16 cellular contexts compared by ENCODE assay signal in the genomic region with DNA sequence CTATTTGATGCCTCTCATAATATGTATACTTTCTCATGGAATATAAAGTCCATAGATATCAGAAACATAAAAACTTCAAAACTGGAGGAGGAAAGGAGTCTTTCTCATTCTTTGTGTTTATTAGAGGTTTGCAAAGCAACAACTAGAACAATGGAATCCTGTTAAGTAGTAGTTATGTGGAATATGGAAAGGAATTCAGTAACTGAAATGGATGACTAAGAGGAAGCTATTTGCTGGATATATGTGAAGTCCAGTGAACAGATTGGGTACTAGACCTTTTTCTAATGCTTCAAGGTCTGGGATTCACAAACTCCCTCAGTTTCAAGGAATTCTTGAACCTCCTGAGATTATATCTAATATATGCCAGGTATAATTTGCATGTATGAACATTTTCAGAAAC.
DNase-seq lines count a peak whose midpoint lies in the region; ATAC-seq, FAIRE-seq and TF ChIP-seq lines count a peak whose summit lies in the region.
"Had no signal": no experiment of that assay in that cellular context is flagged by ENCODE, and none has a peak within 500 bp of the region (broad histone marks: within the 10 kb centered on the region; RNA-seq: fewer than 3 reads in every experiment).

No MANE protein-coding gene starts in this region.

- H3K27ac ChIP-seq in RWPE1 = no peak overlapping the region
- H3K27ac ChIP-seq in foreskin keratinocyte = no peak overlapping the region

- H3K27me3 ChIP-seq in foreskin keratinocyte = no peaks in the 10 kb centered on the region

- CTCF ChIA-PET in RWPE1 (lab: Yijun Ruan, JAX) = interaction anchor here (0.6 kb wide), 1 partner anchor 1707 kb away, joined by 4 read pairs; no protein-coding TSS in a partner anchor

- peak; percentile 29 for ATAC-seq in foreskin keratinocyte
- ATAC-seq in HG03095 (IDR thresholded peaks at IDR 0.05; ENCODE audit: unreplicated experiment) = no peak
- no peak for ATAC-seq in natural killer cell treated with Interleukin-12 subunit alpha and Interleukin-12 subunit beta and Interleukin-15 and Interleukin-18, amount 100 ng/mL, for 72 hours

- H3K4me3 ChIP-seq in retinal pigment epithelial cell (ENCODE audit: low read length) = no peak overlapping the region

- H3K4me1 Mint-ChIP-seq in natural killer cell treated with Interleukin-12 subunit alpha and Interleukin-12 subunit beta and Interleukin-15 and Interleukin-18, amount 100 ng/mL, for 72 hours (ENCODE audit: low read depth in 2 of 2) = peaks cover 0 to 10% of the 10 kb centered on the region in 2 donors
- H3K4me1 Mint-ChIP-seq: B cell; CD4-positive, CD25-positive, alpha-beta regulatory T cell had no signal

- no peaks in the 10 kb centered on the region for H3K9me3 Mint-ChIP-seq in natural killer cell treated with Interleukin-12 subunit alpha and Interleukin-12 subunit beta and Interleukin-15 and Interleukin-18, amount 100 ng/mL, for 72 hours

- no peaks in the 10 kb centered on the region for H3K36me3 Mint-ChIP-seq in natural killer cell treated with Interleukin-12 subunit alpha and Interleukin-12 subunit beta and Interleukin-15 and Interleukin-18, amount 100 ng/mL, for 72 hours
- H3K36me3 Mint-ChIP-seq: CD4-positive, CD25-positive, alpha-beta regulatory T cell had no signal

- peak; percentile 88 for FAIRE-seq in G401.6 (lab: Jason Lieb, UNC)

- peaks cover 0 to 7% of the 10 kb centered on the region in 2 donors for H3K27me3 Mint-ChIP-seq in natural killer cell treated with Interleukin-12 subunit alpha and Interleukin-12 subunit beta and Interleukin-15 and Interleukin-18, amount 100 ng/mL, for 72 hours
- H3K27me3 Mint-ChIP-seq: CD4-positive, CD25-positive, alpha-beta regulatory T cell had no signal

- H3K4me1 ChIP-seq in foreskin keratinocyte = peaks cover 8% of the 10 kb centered on the region

- DNase-seq in RWPE1 (ENCODE audit: low spot score) (peak; percentile 13), foreskin keratinocyte (peak in 1 of 2 donors; percentile 39), retinal pigment epithelial cell (ENCODE audit: low read depth) (peak; percentile 34), NCI-H2081 treated with DMSO at 0.1 percent for 48 hours (lab: John Stamatoyannopoulos, UW) (no peak), ecto neural progenitor cell (ENCODE audit: low spot score) (no peak)
- DNase-seq in natural killer cell treated with Interleukin-12 subunit alpha and Interleukin-12 subunit beta and Interleukin-15 and Interleukin-18, amount 100 ng/mL, for 72 hours (ENCODE audit: low spot score) = no peak
- DNase-seq: CD4-positive, CD25-positive, alpha-beta regulatory T cell; DMS153; H7; NCI-H510A; NCI-H774; SIG-M5; T-helper 1 cell had no signal

- no peak for TF ChIP-seq CTCF in RWPE1 (conservative IDR thresholded peaks at IDR 0.05; ENCODE audit: low read depth)
- no peak for TF ChIP-seq CTCF in foreskin keratinocyte (conservative IDR thresholded peaks at IDR 0.05)
- no peak for TF ChIP-seq CTCF in retinal pigment epithelial cell (conservative IDR thresholded peaks at IDR 0.05; ENCODE audit: low read depth, low read length)

- POLR2A ChIA-PET in RWPE1 (lab: Yijun Ruan, JAX; ENCODE audit: low non-redundant PET) = no interaction called here

- no peak overlapping the region for H3K27ac Mint-ChIP-seq in natural killer cell treated with Interleukin-12 subunit alpha and Interleukin-12 subunit beta and Interleukin-15 and Interleukin-18, amount 100 ng/mL, for 72 hours
- H3K27ac Mint-ChIP-seq: B cell; CD4-positive, CD25-positive, alpha-beta regulatory T cell had no signal

- H3K4me3 Mint-ChIP-seq in natural killer cell treated with Interleukin-12 subunit alpha and Interleukin-12 subunit beta and Interleukin-15 and Interleukin-18, amount 100 ng/mL, for 72 hours = no peak overlapping the region
- H3K4me3 Mint-ChIP-seq: B cell; CD4-positive, CD25-positive, alpha-beta regulatory T cell had no signal

Comparison
In these comparisons a context has a peak if more than half of its experiments do, and no peak if none do; other contexts are left out.
1. DNase-seq: peak in RWPE1 (single experiment) and retinal pigment epithelial cell (single experiment); none in NCI-H2081 treated with DMSO at 0.1 percent for 48 hours (single experiment), ecto neural progenitor cell (single experiment) and natural killer cell treated with Interleukin-12 subunit alpha and Interleukin-12 subunit beta and Interleukin-15 and Interleukin-18, amount 100 ng/mL, for 72 hours (single experiment).